In the genomic region with DNA sequence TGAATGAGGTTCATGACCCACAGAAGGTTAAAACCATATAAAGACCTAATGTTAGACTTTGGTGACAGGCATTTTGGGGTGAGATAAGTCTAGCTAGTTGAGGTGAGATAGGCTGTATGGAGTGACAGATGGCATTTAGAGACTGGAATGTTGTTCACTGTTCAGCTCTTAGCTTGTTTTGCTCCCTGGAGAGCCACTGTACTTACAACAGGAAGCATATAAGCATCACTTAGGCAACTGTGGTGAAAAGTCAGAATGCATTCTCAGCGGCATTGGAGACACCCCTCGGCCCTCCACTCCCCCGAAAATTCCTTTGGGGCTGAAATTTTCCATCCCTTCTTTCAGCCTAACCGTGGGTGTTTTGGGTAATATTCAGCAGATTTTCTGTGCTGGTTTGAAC, we compare ENCODE assay signal across 11 cellular contexts.
DNase-seq lines count a peak whose midpoint lies in the region; ATAC-seq and TF ChIP-seq lines count a peak whose summit lies in the region.
"Had no signal": no experiment of that assay in that cellular context is flagged by ENCODE, and none has a peak within 500 bp of the region (broad histone marks: within the 10 kb centered on the region; RNA-seq: fewer than 3 reads in every experiment).

No MANE protein-coding gene starts in this region.

- no peaks in the 10 kb centered on the region for H3K27me3 ChIP-seq in adipocyte (replicated peaks; ENCODE audit: control insufficient read depth, insufficient read depth, low read length)
- no peaks in the 10 kb centered on the region for H3K27me3 ChIP-seq in upper lobe of left lung

- peaks cover 2% of the 10 kb centered on the region for H3K36me3 Mint-ChIP-seq in activated T-helper 2 cell treated with anti-CD3 and anti-CD28 coated beads, Interferon-gamma antibody, Interleukin-2, Interleukin-4, amounts not matched to agents 10 μg/mL and 5 μg/mL and 100 μg/mL, durations not matched to agents 14 hours and 24 hours and 36 hours (ENCODE audit: low read depth)
- H3K36me3 Mint-ChIP-seq in endothelial cell (ENCODE audit: low read depth, unreplicated experiment): no peaks in the 10 kb centered on the region

- H3K27ac Mint-ChIP-seq in activated T-helper 2 cell treated with anti-CD3 and anti-CD28 coated beads, Interferon-gamma antibody, Interleukin-2, Interleukin-4, amounts not matched to agents 10 μg/mL and 5 μg/mL and 100 μg/mL, durations not matched to agents 14 hours and 24 hours and 36 hours: no peak overlapping the region
- H3K27ac Mint-ChIP-seq in endothelial cell (ENCODE audit: unreplicated experiment): no peak overlapping the region
- H3K27ac Mint-ChIP-seq: activated naive CD8-positive, alpha-beta T cell treated with anti-CD3 and anti-CD28 coated beads, Interleukin-2, amount 10 ng/mL, durations not matched to agents 7 days and 5 days had no signal

- no peaks in the 10 kb centered on the region for H3K9me3 Mint-ChIP-seq in activated T-helper 2 cell treated with anti-CD3 and anti-CD28 coated beads, Interferon-gamma antibody, Interleukin-2, Interleukin-4, amounts not matched to agents 10 μg/mL and 5 μg/mL and 100 μg/mL, durations not matched to agents 14 hours and 24 hours and 36 hours
- no peaks in the 10 kb centered on the region for H3K9me3 Mint-ChIP-seq in endothelial cell (ENCODE audit: unreplicated experiment)

- TF ChIP-seq EP300 in upper lobe of left lung (IDR thresholded peaks at IDR 0.05): no peak

- peaks cover 31% of the 10 kb centered on the region for H3K4me1 Mint-ChIP-seq in activated T-helper 2 cell treated with anti-CD3 and anti-CD28 coated beads, Interferon-gamma antibody, Interleukin-2, Interleukin-4, amounts not matched to agents 10 μg/mL and 5 μg/mL and 100 μg/mL, durations not matched to agents 14 hours and 24 hours and 36 hours (ENCODE audit: low read depth)
- no peaks in the 10 kb centered on the region for H3K4me1 Mint-ChIP-seq in endothelial cell (ENCODE audit: unreplicated experiment)

- peak overlapping the region; percentile 52 for H3K9ac ChIP-seq in adipocyte (ENCODE audit: low read length)

- no peak for TF ChIP-seq POLR2A in upper lobe of left lung (IDR thresholded peaks at IDR 0.05)

- H3K4me3 ChIP-seq in adipocyte (ENCODE audit: low read length) (peak overlapping the region; percentile 10), upper lobe of left lung (no peak overlapping the region)

- intact Hi-C loops in activated T-helper 2 cell treated with anti-CD3 and anti-CD28 coated beads, Interferon-gamma antibody, Interleukin-2, Interleukin-4, amounts not matched to agents 10 μg/mL and 5 μg/mL and 100 μg/mL, durations not matched to agents 14 hours and 24 hours and 36 hours (cut with micrococcal nuclease): no loop called here

- peaks cover 56% of the 10 kb centered on the region for H3K4me1 ChIP-seq in adipocyte (ENCODE audit: control insufficient read depth, insufficient read depth, low read length)
- peaks cover 22 to 65% (median 49%) of the 10 kb centered on the region in 4 donors for H3K4me1 ChIP-seq in upper lobe of left lung

- H3K9me3 ChIP-seq in adipocyte (ENCODE audit: control insufficient read depth, low read length) (no peaks in the 10 kb centered on the region), upper lobe of left lung (no peaks in the 10 kb centered on the region)

- no peaks in the 10 kb centered on the region for H3K36me3 ChIP-seq in adipocyte (ENCODE audit: control insufficient read depth, insufficient read depth, low read length, severe bottlenecking)
- no peaks in the 10 kb centered on the region for H3K36me3 ChIP-seq in upper lobe of left lung

- H3K4me3 Mint-ChIP-seq in activated T-helper 2 cell treated with anti-CD3 and anti-CD28 coated beads, Interferon-gamma antibody, Interleukin-2, Interleukin-4, amounts not matched to agents 10 μg/mL and 5 μg/mL and 100 μg/mL, durations not matched to agents 14 hours and 24 hours and 36 hours (ENCODE audit: low read depth): no peak overlapping the region
- H3K4me3 Mint-ChIP-seq in endothelial cell (ENCODE audit: unreplicated experiment): no peak overlapping the region
- H3K4me3 Mint-ChIP-seq: activated naive CD8-positive, alpha-beta T cell treated with anti-CD3 and anti-CD28 coated beads, Interleukin-2, amount 10 ng/mL, durations not matched to agents 7 days and 5 days had no signal

- ATAC-seq in upper lobe of left lung (ENCODE audit: low FRiP score in 2 of 2): peak in 1 of 2 donors; percentile 53
- ATAC-seq in HG03025 (IDR thresholded peaks at IDR 0.05; ENCODE audit: low FRiP score, unreplicated experiment): no peak

- DNase-seq in NCI-H510A treated with DMSO at 0.1 percent for 48 hours (lab: John Stamatoyannopoulos, UW): peak; percentile 43
- no peak for DNase-seq in NCI-H510A (lab: John Stamatoyannopoulos, UW)
- DNase-seq in adipocyte (ENCODE audit: low read depth): peak; percentile 29
- peak; percentile 63 for DNase-seq in hepatic stellate cell (ENCODE audit: low spot score)
- DNase-seq in upper lobe of left lung: no peak
- DNase-seq in activated T-helper 2 cell treated with anti-CD3 and anti-CD28 coated beads, Interferon-gamma antibody, Interleukin-2, Interleukin-4, amounts not matched to agents 10 μg/mL and 5 μg/mL and 100 μg/mL, durations not matched to agents 14 hours and 24 hours and 36 hours (ENCODE audit: low spot score): no peak
- DNase-seq in endothelial cell (ENCODE audit: low spot score): no peak
- DNase-seq: activated naive CD8-positive, alpha-beta T cell treated with anti-CD3 and anti-CD28 coated beads, Interleukin-2, amount 10 ng/mL, durations not matched to agents 7 days and 5 days; retina; T-helper 1 cell had no signal

- peak overlapping the region; percentile 25 to 63 (median 48) for H3K27ac ChIP-seq in upper lobe of left lung

- H3K27me3 Mint-ChIP-seq in activated T-helper 2 cell treated with anti-CD3 and anti-CD28 coated beads, Interferon-gamma antibody, Interleukin-2, Interleukin-4, amounts not matched to agents 10 μg/mL and 5 μg/mL and 100 μg/mL, durations not matched to agents 14 hours and 24 hours and 36 hours (ENCODE audit: low read depth): no peaks in the 10 kb centered on the region
- H3K27me3 Mint-ChIP-seq in endothelial cell (ENCODE audit: unreplicated experiment): no peaks in the 10 kb centered on the region
- H3K27me3 Mint-ChIP-seq: activated naive CD8-positive, alpha-beta T cell treated with anti-CD3 and anti-CD28 coated beads, Interleukin-2, amount 10 ng/mL, durations not matched to agents 7 days and 5 days had no signal

- no peak for TF ChIP-seq CTCF in upper lobe of left lung (IDR thresholded peaks at IDR 0.05)
- TF ChIP-seq CTCF in endothelial cell (IDR thresholded peaks at IDR 0.05; ENCODE audit: unreplicated experiment): no peak

- WGBS in upper lobe of left lung, 2 donors: 21 to 24% methylated on average over 4 of the region's 4 CpGs

Comparison
In these comparisons a context has a peak if more than half of its experiments do, and no peak if none do; other contexts are left out.
1. DNase-seq: peak in NCI-H510A treated with DMSO at 0.1 percent for 48 hours (single experiment), adipocyte (single experiment) and hepatic stellate cell (single experiment); none in NCI-H510A (single experiment), upper lobe of left lung (0 of 2), activated T-helper 2 cell treated with anti-CD3 and anti-CD28 coated beads, Interferon-gamma antibody, Interleukin-2, Interleukin-4, amounts not matched to agents 10 μg/mL and 5 μg/mL and 100 μg/mL, durations not matched to agents 14 hours and 24 hours and 36 hours (single experiment) and endothelial cell (single experiment).